Comparison of ENCODE assay signal across 19 cellular contexts in the genomic region with DNA sequence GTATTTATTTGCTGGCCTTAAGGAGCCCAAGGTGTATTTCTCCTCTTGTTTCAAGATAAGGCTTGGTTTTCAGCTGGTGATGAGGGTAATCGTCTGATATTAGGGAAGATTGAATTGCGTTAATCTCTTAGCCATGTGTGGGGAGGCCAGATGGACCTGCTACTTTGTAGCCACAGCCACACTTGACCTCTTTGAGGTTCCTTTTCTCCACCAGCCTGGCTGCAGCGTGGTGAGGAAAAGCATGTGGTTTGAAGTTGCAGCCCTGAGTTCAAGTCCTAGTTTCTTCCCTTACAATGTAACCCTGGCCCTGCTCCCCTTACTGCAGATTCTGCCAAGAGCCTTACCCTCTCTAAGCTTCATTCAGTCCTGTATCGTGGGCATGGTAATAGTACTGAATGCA. TPM values are rescaled to one million over a fixed set of nuclear protein-coding genes. Genes with fewer than 3 reads are reported as not detected.
DNase-seq lines count a peak whose midpoint lies in the region; ATAC-seq and TF ChIP-seq lines count a peak whose summit lies in the region.
"Had no signal": no experiment of that assay in that cellular context is flagged by ENCODE, and none has a peak within 500 bp of the region (broad histone marks: within the 10 kb centered on the region; RNA-seq: fewer than 3 reads in every experiment).

No MANE protein-coding gene starts in this region.

- no peak for ATAC-seq in activated T-cell treated with anti-CD3 and anti-CD28 coated beads, Interleukin-2, amount 50 U/mL, for 72 hours (replicated peaks in 1 of 2)
- ATAC-seq: activated CD8-positive, alpha-beta T cell treated with anti-CD3 and anti-CD28 coated beads for 36 hours had no signal

- H3K36me3 Mint-ChIP-seq in activated naive CD8-positive, alpha-beta T cell, result peaks cover 15% of the 10 kb centered on the region
- H3K36me3 Mint-ChIP-seq in activated naive CD8-positive, alpha-beta T cell treated with anti-CD3 and anti-CD28 coated beads for 36 hours, result peaks cover 7% of the 10 kb centered on the region
- peaks cover 12% of the 10 kb centered on the region for H3K36me3 Mint-ChIP-seq in activated T-helper 1 cell treated with anti-CD3 and anti-CD28 coated beads, Interleukin-12 subunit alpha, Interleukin-12 subunit beta, Interleukin-2, Interleukin-4 antibody, amounts not matched to agents 30 ng/mL and 10 ng/mL and 1 ng/mL, durations not matched to agents 14 hours and 24 hours and 36 hours (ENCODE audit: low read depth)
- peaks cover 13% of the 10 kb centered on the region for H3K36me3 Mint-ChIP-seq in type B pancreatic cell
- H3K36me3 Mint-ChIP-seq in activated T-cell treated with anti-CD3 and anti-CD28 coated beads, Interleukin-2, amount 50 U/mL, for 72 hours (ENCODE audit: insufficient read depth in 2 of 2), result peaks cover 0 to 2% of the 10 kb centered on the region in 2 donors
- H3K36me3 Mint-ChIP-seq: naive B cell had no signal

- no peak overlapping the region for H3K4me3 ChIP-seq in muscle layer of duodenum (ENCODE audit: low read depth in 1 of 2, low read length in 2 of 2)
- H3K4me3 ChIP-seq: HAP-1, sigmoid colon had no signal

- TF ChIP-seq CTCF in type B pancreatic cell (conservative IDR thresholded peaks at IDR 0.05), result no peak

- H3K27me3 Mint-ChIP-seq in activated naive CD8-positive, alpha-beta T cell, result no peaks in the 10 kb centered on the region
- H3K27me3 Mint-ChIP-seq in activated naive CD8-positive, alpha-beta T cell treated with anti-CD3 and anti-CD28 coated beads for 36 hours, result no peaks in the 10 kb centered on the region
- H3K27me3 Mint-ChIP-seq in activated T-helper 1 cell treated with anti-CD3 and anti-CD28 coated beads, Interleukin-12 subunit alpha, Interleukin-12 subunit beta, Interleukin-2, Interleukin-4 antibody, amounts not matched to agents 30 ng/mL and 10 ng/mL and 1 ng/mL, durations not matched to agents 14 hours and 24 hours and 36 hours (ENCODE audit: insufficient read depth), result no peaks in the 10 kb centered on the region
- H3K27me3 Mint-ChIP-seq in type B pancreatic cell, result no peaks in the 10 kb centered on the region
- H3K27me3 Mint-ChIP-seq in activated T-cell treated with anti-CD3 and anti-CD28 coated beads, Interleukin-2, amount 50 U/mL, for 72 hours (ENCODE audit: low read depth), result no peaks in the 10 kb centered on the region
- H3K27me3 Mint-ChIP-seq: activated CD8-positive, alpha-beta T cell treated with anti-CD3 and anti-CD28 coated beads for 36 hours; naive B cell; stimulated activated naive CD8-positive, alpha-beta T cell treated with anti-CD3 and anti-CD28 coated beads, Interleukin-15, Interleukin-2, amounts not matched to agents 100 ng/mL and 50 ng/mL, for 24 hours had no signal

- no peaks in the 10 kb centered on the region for H3K36me3 ChIP-seq in muscle layer of duodenum (ENCODE audit: control insufficient read depth in 1 of 2, insufficient read depth in 2 of 2, low read length in 2 of 2)
- H3K36me3 ChIP-seq: sigmoid colon had no signal

- DNase-seq in activated naive CD8-positive, alpha-beta T cell treated with anti-CD3 and anti-CD28 coated beads for 36 hours, result no peak
- DNase-seq in activated T-helper 1 cell treated with anti-CD3 and anti-CD28 coated beads, Interleukin-12 subunit alpha, Interleukin-12 subunit beta, Interleukin-2, Interleukin-4 antibody, amounts not matched to agents 30 ng/mL and 10 ng/mL and 1 ng/mL, durations not matched to agents 14 hours and 24 hours and 36 hours (ENCODE audit: low spot score), result no peak
- DNase-seq in type B pancreatic cell (ENCODE audit: extremely low spot score, unreplicated experiment) (no peak), medulla oblongata (ENCODE audit: extremely low spot score) (no peak), islet precursor cell (no peak)
- no peak for DNase-seq in activated T-cell treated with anti-CD3 and anti-CD28 coated beads, Interleukin-2, amount 50 U/mL, for 72 hours
- DNase-seq: activated CD8-positive, alpha-beta T cell treated with anti-CD3 and anti-CD28 coated beads for 36 hours; activated effector memory CD4-positive, alpha-beta T cell treated with anti-CD3 and anti-CD28 coated beads, Interleukin-2, amount 50 U/mL, for 16 hours; DMS 273 treated with DMSO at 0.1 percent for 48 hours; naive B cell; NCI-H1436 treated with DMSO at 0.1 percent for 48 hours; sigmoid colon had no signal

- intact Hi-C loops in activated T-helper 1 cell treated with anti-CD3 and anti-CD28 coated beads, Interleukin-12 subunit alpha, Interleukin-12 subunit beta, Interleukin-2, Interleukin-4 antibody, amounts not matched to agents 30 ng/mL and 10 ng/mL and 1 ng/mL, durations not matched to agents 14 hours and 24 hours and 36 hours (cut with micrococcal nuclease), result loop anchor here (5.0 kb wide), 1 partner anchor 51 kb away; no protein-coding TSS in a partner anchor

- peaks cover 55% of the 10 kb centered on the region for H3K4me1 Mint-ChIP-seq in activated naive CD8-positive, alpha-beta T cell (ENCODE audit: low read depth)
- H3K4me1 Mint-ChIP-seq in activated naive CD8-positive, alpha-beta T cell treated with anti-CD3 and anti-CD28 coated beads for 36 hours, result peaks cover 51% of the 10 kb centered on the region
- H3K4me1 Mint-ChIP-seq in activated T-helper 1 cell treated with anti-CD3 and anti-CD28 coated beads, Interleukin-12 subunit alpha, Interleukin-12 subunit beta, Interleukin-2, Interleukin-4 antibody, amounts not matched to agents 30 ng/mL and 10 ng/mL and 1 ng/mL, durations not matched to agents 14 hours and 24 hours and 36 hours (ENCODE audit: low read depth), result peaks cover 59% of the 10 kb centered on the region
- H3K4me1 Mint-ChIP-seq in type B pancreatic cell (ENCODE audit: unreplicated experiment), result peaks cover 47% of the 10 kb centered on the region
- peaks cover 58% of the 10 kb centered on the region for H3K4me1 Mint-ChIP-seq in activated T-cell treated with anti-CD3 and anti-CD28 coated beads, Interleukin-2, amount 50 U/mL, for 72 hours (ENCODE audit: low read depth)

- H3K27ac ChIP-seq in muscle layer of duodenum (ENCODE audit: low read length), result peak overlapping the region; percentile 56
- H3K27ac ChIP-seq: sigmoid colon had no signal

- no peaks in the 10 kb centered on the region for H3K9me3 ChIP-seq in muscle layer of duodenum (ENCODE audit: control insufficient read depth in 1 of 2, low read length in 2 of 2)
- H3K9me3 ChIP-seq: HAP-1, sigmoid colon had no signal

- H3K27ac Mint-ChIP-seq in activated naive CD8-positive, alpha-beta T cell, result no peak overlapping the region
- H3K27ac Mint-ChIP-seq in activated naive CD8-positive, alpha-beta T cell treated with anti-CD3 and anti-CD28 coated beads for 36 hours, result no peak overlapping the region
- H3K27ac Mint-ChIP-seq in activated T-helper 1 cell treated with anti-CD3 and anti-CD28 coated beads, Interleukin-12 subunit alpha, Interleukin-12 subunit beta, Interleukin-2, Interleukin-4 antibody, amounts not matched to agents 30 ng/mL and 10 ng/mL and 1 ng/mL, durations not matched to agents 14 hours and 24 hours and 36 hours, result no peak overlapping the region
- peak overlapping the region; percentile 70 for H3K27ac Mint-ChIP-seq in type B pancreatic cell
- no peak overlapping the region for H3K27ac Mint-ChIP-seq in activated T-cell treated with anti-CD3 and anti-CD28 coated beads, Interleukin-2, amount 50 U/mL, for 72 hours
- H3K27ac Mint-ChIP-seq: activated CD8-positive, alpha-beta T cell treated with anti-CD3 and anti-CD28 coated beads for 36 hours; stimulated activated naive CD8-positive, alpha-beta T cell treated with anti-CD3 and anti-CD28 coated beads, Interleukin-15, Interleukin-2, amounts not matched to agents 100 ng/mL and 50 ng/mL, for 24 hours had no signal

- H3K27me3 ChIP-seq in muscle layer of duodenum (ENCODE audit: low read depth, low read length), result no peaks in the 10 kb centered on the region
- H3K27me3 ChIP-seq: sigmoid colon had no signal

- H3K9me3 Mint-ChIP-seq in activated naive CD8-positive, alpha-beta T cell (ENCODE audit: low read depth), result no peaks in the 10 kb centered on the region
- H3K9me3 Mint-ChIP-seq in activated naive CD8-positive, alpha-beta T cell treated with anti-CD3 and anti-CD28 coated beads for 36 hours, result no peaks in the 10 kb centered on the region
- H3K9me3 Mint-ChIP-seq in activated T-helper 1 cell treated with anti-CD3 and anti-CD28 coated beads, Interleukin-12 subunit alpha, Interleukin-12 subunit beta, Interleukin-2, Interleukin-4 antibody, amounts not matched to agents 30 ng/mL and 10 ng/mL and 1 ng/mL, durations not matched to agents 14 hours and 24 hours and 36 hours, result no peaks in the 10 kb centered on the region
- H3K9me3 Mint-ChIP-seq in type B pancreatic cell, result no peaks in the 10 kb centered on the region
- no peaks in the 10 kb centered on the region for H3K9me3 Mint-ChIP-seq in activated T-cell treated with anti-CD3 and anti-CD28 coated beads, Interleukin-2, amount 50 U/mL, for 72 hours
- H3K9me3 Mint-ChIP-seq: activated CD8-positive, alpha-beta T cell treated with anti-CD3 and anti-CD28 coated beads for 36 hours; naive B cell; stimulated activated naive CD8-positive, alpha-beta T cell treated with anti-CD3 and anti-CD28 coated beads, Interleukin-15, Interleukin-2, amounts not matched to agents 100 ng/mL and 50 ng/mL, for 24 hours had no signal

- peak overlapping the region; percentile 1 for H3K4me3 Mint-ChIP-seq in activated naive CD8-positive, alpha-beta T cell
- H3K4me3 Mint-ChIP-seq in activated naive CD8-positive, alpha-beta T cell treated with anti-CD3 and anti-CD28 coated beads for 36 hours, result no peak overlapping the region
- peak overlapping the region; percentile 88 for H3K4me3 Mint-ChIP-seq in activated T-helper 1 cell treated with anti-CD3 and anti-CD28 coated beads, Interleukin-12 subunit alpha, Interleukin-12 subunit beta, Interleukin-2, Interleukin-4 antibody, amounts not matched to agents 30 ng/mL and 10 ng/mL and 1 ng/mL, durations not matched to agents 14 hours and 24 hours and 36 hours
- peak overlapping the region; percentile 95 for H3K4me3 Mint-ChIP-seq in type B pancreatic cell
- peak overlapping the region in 1 of 2 donors; percentile 45 for H3K4me3 Mint-ChIP-seq in activated T-cell treated with anti-CD3 and anti-CD28 coated beads, Interleukin-2, amount 50 U/mL, for 72 hours
- H3K4me3 Mint-ChIP-seq: activated CD8-positive, alpha-beta T cell treated with anti-CD3 and anti-CD28 coated beads for 36 hours; stimulated activated naive CD8-positive, alpha-beta T cell treated with anti-CD3 and anti-CD28 coated beads, Interleukin-15, Interleukin-2, amounts not matched to agents 100 ng/mL and 50 ng/mL, for 24 hours had no signal

- H3K4me1 ChIP-seq in muscle layer of duodenum (ENCODE audit: control insufficient read depth in 1 of 2, insufficient read depth in 2 of 2, low read length in 2 of 2), result peaks cover 24 to 37% of the 10 kb centered on the region in 2 donors

RNA-seq across cellular contexts. Expression of a gene that starts 3.1 kb away (rescaled TPM):
- 10 to 100 TPM; 34.7 to 37.7 TPM for total RNA-seq in activated naive CD8-positive, alpha-beta T cell treated with anti-CD3 and anti-CD28 coated beads for 36 hours
- total RNA-seq in activated T-helper 1 cell treated with anti-CD3 and anti-CD28 coated beads, Interleukin-12 subunit alpha, Interleukin-12 subunit beta, Interleukin-2, Interleukin-4 antibody, amounts not matched to agents 30 ng/mL and 10 ng/mL and 1 ng/mL, durations not matched to agents 14 hours and 24 hours and 36 hours, result 66.5 and 67.5 TPM in 2 replicates
- 111 and 204 TPM in 2 replicates for total RNA-seq in type B pancreatic cell (ENCODE audit: low replicate concordance)
- total RNA-seq in activated T-cell treated with anti-CD3 and anti-CD28 coated beads, Interleukin-2, amount 50 U/mL, for 72 hours, result 10 to 100 TPM; 74.4 to 82.7 TPM

RNA-seq across cellular contexts. Expression of a gene that starts 29.3 kb away (rescaled TPM):
- 1 to 10 TPM; 4.2 to 5.4 TPM for total RNA-seq in activated naive CD8-positive, alpha-beta T cell treated with anti-CD3 and anti-CD28 coated beads for 36 hours
- 16.7 and 22.2 TPM in 2 replicates for total RNA-seq in activated T-helper 1 cell treated with anti-CD3 and anti-CD28 coated beads, Interleukin-12 subunit alpha, Interleukin-12 subunit beta, Interleukin-2, Interleukin-4 antibody, amounts not matched to agents 30 ng/mL and 10 ng/mL and 1 ng/mL, durations not matched to agents 14 hours and 24 hours and 36 hours
- 58.7 and 69.3 TPM in 2 replicates for total RNA-seq in type B pancreatic cell (ENCODE audit: low replicate concordance)
- 10 to 100 TPM; 27.5 to 50.9 TPM for total RNA-seq in activated T-cell treated with anti-CD3 and anti-CD28 coated beads, Interleukin-2, amount 50 U/mL, for 72 hours

RNA-seq across cellular contexts. Expression of a gene that starts 40.3 kb away (rescaled TPM):
- total RNA-seq in activated naive CD8-positive, alpha-beta T cell treated with anti-CD3 and anti-CD28 coated beads for 36 hours, result 100 to 1,000 TPM; 146 to 154 TPM
- total RNA-seq in activated T-helper 1 cell treated with anti-CD3 and anti-CD28 coated beads, Interleukin-12 subunit alpha, Interleukin-12 subunit beta, Interleukin-2, Interleukin-4 antibody, amounts not matched to agents 30 ng/mL and 10 ng/mL and 1 ng/mL, durations not matched to agents 14 hours and 24 hours and 36 hours, result 205 and 208 TPM in 2 replicates
- 117 and 124 TPM in 2 replicates for total RNA-seq in type B pancreatic cell (ENCODE audit: low replicate concordance)
- total RNA-seq in activated T-cell treated with anti-CD3 and anti-CD28 coated beads, Interleukin-2, amount 50 U/mL, for 72 hours, result 10 to 100 TPM; 56.3 to 68.7 TPM

RNA-seq across cellular contexts. Expression of a gene that starts 47.5 kb away (rescaled TPM):
- not detected for total RNA-seq in activated naive CD8-positive, alpha-beta T cell treated with anti-CD3 and anti-CD28 coated beads for 36 hours
- not detected in 2 replicates for total RNA-seq in activated T-helper 1 cell treated with anti-CD3 and anti-CD28 coated beads, Interleukin-12 subunit alpha, Interleukin-12 subunit beta, Interleukin-2, Interleukin-4 antibody, amounts not matched to agents 30 ng/mL and 10 ng/mL and 1 ng/mL, durations not matched to agents 14 hours and 24 hours and 36 hours
- 4.7 and 9.8 TPM in 2 replicates for total RNA-seq in type B pancreatic cell (ENCODE audit: low replicate concordance)
- total RNA-seq in activated T-cell treated with anti-CD3 and anti-CD28 coated beads, Interleukin-2, amount 50 U/mL, for 72 hours, result not detected
- total RNA-seq: activated CD8-positive, alpha-beta T cell treated with anti-CD3 and anti-CD28 coated beads for 36 hours; glomerular endothelial cell; kidney epithelial cell; sigmoid colon; T-helper 2 cell treated with Interferon-gamma antibody and Interleukin-4, amounts not matched to agents 100 ng/mL and 5 ng/mL, for 36 hours had no signal
